In the genomic region with DNA sequence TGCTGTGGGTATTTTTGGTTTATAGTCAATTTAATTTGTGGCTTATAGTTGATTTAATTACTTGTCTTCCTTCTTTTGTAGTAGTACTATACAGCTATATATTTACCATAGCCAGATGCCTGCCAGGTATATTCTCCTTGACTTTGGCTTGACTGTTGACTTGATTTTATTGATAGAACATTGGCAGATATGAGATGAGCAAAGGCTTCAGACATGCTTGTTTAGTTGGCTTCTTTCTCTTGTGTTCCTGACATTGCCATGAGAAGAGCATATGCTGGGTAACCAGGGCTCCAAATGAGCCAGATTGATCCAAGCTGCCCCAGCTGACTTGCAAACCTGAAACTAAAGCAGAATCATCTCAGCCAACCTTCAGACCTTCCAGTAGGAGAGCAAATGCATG, we compare ENCODE assay signal across 35 cellular contexts.
DNase-seq lines count a peak whose midpoint lies in the region; ATAC-seq and TF ChIP-seq lines count a peak whose summit lies in the region.
"Had no signal": no experiment of that assay in that cellular context is flagged by ENCODE, and none has a peak within 500 bp of the region (broad histone marks: within the 10 kb centered on the region; RNA-seq: fewer than 3 reads in every experiment).

No MANE protein-coding gene starts in this region.

- H3K36me3 Mint-ChIP-seq in neural crest cell (ENCODE audit: low read depth): peaks cover 9% of the 10 kb centered on the region
- H3K36me3 Mint-ChIP-seq: CD14-positive monocyte; CD4-positive, alpha-beta memory T cell; CD4-positive, CD25-positive, alpha-beta regulatory T cell; CD8-positive, alpha-beta memory T cell; CD8-positive, alpha-beta T cell had no signal

- TF ChIP-seq CTCF in LNCaP clone FGC (IDR thresholded peaks at IDR 0.05; ENCODE audit: control insufficient read depth, extremely low read depth, insufficient read depth) (no peak), neural crest cell (conservative IDR thresholded peaks at IDR 0.05) (no peak), prostate gland (IDR thresholded peaks at IDR 0.05) (no peak), heart left ventricle (IDR thresholded peaks at IDR 0.05) (no peak)

- H3K4me1 ChIP-seq in prostate gland (replicated peaks) (no peaks in the 10 kb centered on the region), heart left ventricle (peaks cover 0 to 3% (median 0%) of the 10 kb centered on the region in 12 donors)
- H3K4me1 ChIP-seq: A549; BE2C; BLaER1; BLaER1 treated with 17β-estradiol and CSF1 and Interleukin-3, amounts not matched to agents 10 nM and 100 nM; Caco-2 had no signal

- peaks cover 16% of the 10 kb centered on the region for H3K9me3 Mint-ChIP-seq in neural crest cell

- no peak overlapping the region for H3K27ac ChIP-seq in prostate gland
- H3K27ac ChIP-seq in heart left ventricle: no peak overlapping the region
- H3K27ac ChIP-seq: 22Rv1; A549; BLaER1; BLaER1 treated with 17β-estradiol and CSF1 and Interleukin-3, amounts not matched to agents 10 nM and 100 nM; C4-2B had no signal

- H3K27me3 Mint-ChIP-seq in neural crest cell (ENCODE audit: low read depth): no peaks in the 10 kb centered on the region
- H3K27me3 Mint-ChIP-seq: B cell; CD4-positive, alpha-beta memory T cell; CD4-positive, alpha-beta T cell; CD4-positive, CD25-positive, alpha-beta regulatory T cell; CD8-positive, alpha-beta memory T cell had no signal

- ATAC-seq in GM19328 (IDR thresholded peaks at IDR 0.05; ENCODE audit: unreplicated experiment) (no peak), heart left ventricle (no peak), GM19324 (IDR thresholded peaks at IDR 0.05; ENCODE audit: low FRiP score, unreplicated experiment) (no peak)
- ATAC-seq in activated CD4-positive, CD25-positive, alpha-beta regulatory T cell treated with anti-CD3 and anti-CD28 coated beads, Interleukin-2, amount 50 U/mL, for 24 hours: no peak
- ATAC-seq: A549; CD8-positive, alpha-beta T cell had no signal

- intact Hi-C loops in prostate gland (cut with DNase I) (no loop called here), heart left ventricle (cut with DNase I) (no loop called here)

- no peak for TF ChIP-seq POLR2A in prostate gland (IDR thresholded peaks at IDR 0.05)
- no peak for TF ChIP-seq POLR2A in heart left ventricle (IDR thresholded peaks at IDR 0.05)

- H3K9me3 ChIP-seq in prostate gland (no peaks in the 10 kb centered on the region), heart left ventricle (peaks cover 0 to 12% (median 0%) of the 10 kb centered on the region in 12 donors)
- H3K9me3 ChIP-seq: BE2C, Caco-2 had no signal

- no peak overlapping the region for H3K4me3 ChIP-seq in LNCaP clone FGC (ENCODE audit: low read depth, low read length)
- H3K4me3 ChIP-seq in prostate gland: no peak overlapping the region
- no peak overlapping the region for H3K4me3 ChIP-seq in heart left ventricle
- H3K4me3 ChIP-seq: A549; BLaER1; BLaER1 treated with 17β-estradiol and CSF1 and Interleukin-3, amounts not matched to agents 10 nM and 100 nM had no signal

- DNase-seq in Ammon's horn (ENCODE audit: low spot score) (peak; percentile 6), LNCaP clone FGC (ENCODE audit: low read depth) (peak; percentile 97), neural crest cell (ENCODE audit: low read depth, low spot score) (no peak), prostate gland (ENCODE audit: low spot score) (peak; percentile 10), heart left ventricle (no peak)
- DNase-seq: 8988T; ACHN; AML-193; BE2C; C1 segment of cervical spinal cord; Caco-2; Calu3; CD4-positive, alpha-beta memory T cell; CD4-positive, alpha-beta T cell; CD4-positive, CD25-positive, alpha-beta regulatory T cell; CD8-positive, alpha-beta memory T cell; CD8-positive, alpha-beta T cell; COR-L47; DMS 273 treated with DMSO at 0.1 percent for 48 hours; DMS153; DMS53; DMS79; DMS79 treated with DMSO at 0.1 percent for 48 hours; DND-41; EL had no signal

- H3K27ac Mint-ChIP-seq in neural crest cell (ENCODE audit: unreplicated experiment): peak overlapping the region; percentile 28
- H3K27ac Mint-ChIP-seq: B cell; CD14-positive monocyte; CD4-positive, alpha-beta memory T cell; CD4-positive, alpha-beta T cell; CD4-positive, CD25-positive, alpha-beta regulatory T cell; CD8-positive, alpha-beta T cell had no signal

- H3K36me3 ChIP-seq in prostate gland: no peaks in the 10 kb centered on the region
- no peaks in the 10 kb centered on the region for H3K36me3 ChIP-seq in heart left ventricle
- H3K36me3 ChIP-seq: BE2C; BLaER1; BLaER1 treated with 17β-estradiol and CSF1 and Interleukin-3, amounts not matched to agents 10 nM and 100 nM had no signal

- H3K4me1 Mint-ChIP-seq in neural crest cell: peaks cover 11% of the 10 kb centered on the region
- H3K4me1 Mint-ChIP-seq: B cell; CD14-positive monocyte; CD4-positive, alpha-beta memory T cell; CD4-positive, CD25-positive, alpha-beta regulatory T cell; CD8-positive, alpha-beta memory T cell had no signal

- H3K4me3 Mint-ChIP-seq in neural crest cell: no peak overlapping the region
- H3K4me3 Mint-ChIP-seq: B cell; CD14-positive monocyte; CD4-positive, alpha-beta memory T cell; CD4-positive, alpha-beta T cell; CD4-positive, CD25-positive, alpha-beta regulatory T cell; CD8-positive, alpha-beta memory T cell; CD8-positive, alpha-beta T cell had no signal

- H3K27me3 ChIP-seq in prostate gland (replicated peaks; ENCODE audit: insufficient read depth) (no peaks in the 10 kb centered on the region), heart left ventricle (no peaks in the 10 kb centered on the region)
- H3K27me3 ChIP-seq: BE2C; BLaER1; BLaER1 treated with 17β-estradiol and CSF1 and Interleukin-3, amounts not matched to agents 10 nM and 100 nM had no signal

Comparison
In these comparisons a context has a peak if more than half of its experiments do, and no peak if none do; other contexts are left out.
1. DNase-seq: peak in Ammon's horn (single experiment), LNCaP clone FGC (single experiment) and prostate gland (single experiment); none in neural crest cell (single experiment) and heart left ventricle (0 of 5).